In genomic region chr7:44681645-44682044, GRCh38 we compare ENCODE assay signal across 30 cellular contexts.
"Had no signal": no experiment of that assay in that cellular context is flagged by ENCODE, and none has a peak within 500 bp of the region (broad histone marks: within the 10 kb centered on the region; RNA-seq: fewer than 3 reads in every experiment).

No MANE protein-coding gene starts in this region.

- H3K27ac Mint-ChIP-seq: dendritic cell treated with granulocyte-macrophage colony-stimulating factor and Interleukin-4, amounts not matched to agents 40 ng/mL and 50 ng/mL, for 4 days; endodermal cell had no signal

- H3K27me3 Mint-ChIP-seq: dendritic cell treated with granulocyte-macrophage colony-stimulating factor and Interleukin-4, amounts not matched to agents 40 ng/mL and 50 ng/mL, for 4 days had no signal

- H3K79me2 ChIP-seq: hepatocyte, parathyroid adenoma had no signal

- H3K36me3 ChIP-seq: prostate gland, uterus had no signal

- H3K27me3 ChIP-seq: colonic mucosa, gastroesophageal sphincter, heart left ventricle, hepatocyte, neutrophil, sigmoid colon, stomach, testis, tibial artery, upper lobe of left lung, uterus had no signal

- H3K4me3 Mint-ChIP-seq: dendritic cell treated with granulocyte-macrophage colony-stimulating factor and Interleukin-4, amounts not matched to agents 40 ng/mL and 50 ng/mL, for 4 days; endodermal cell; natural killer cell; neural crest cell had no signal

- H3K9me3 Mint-ChIP-seq: dendritic cell treated with granulocyte-macrophage colony-stimulating factor and Interleukin-4, amounts not matched to agents 40 ng/mL and 50 ng/mL, for 4 days; endodermal cell; natural killer cell; neural crest cell had no signal

- DNase-seq: central memory CD4-positive, alpha-beta T cell; colonic mucosa; effector CD8-positive, alpha-beta T cell; endodermal cell; foreskin fibroblast; heart left ventricle; left cardiac atrium; left ventricle myocardium superior; lower lobe of right lung; natural killer cell; sigmoid colon; stimulated activated CD4-positive, alpha-beta T cell treated with anti-CD3 and anti-CD28 coated beads, Interleukin-1b, Interleukin-23, amount 100 ng/mL, for 48 hours; stimulated activated CD4-positive, alpha-beta T cell treated with anti-CD3 and anti-CD28 coated beads, Interleukin-4, amount 100 ng/mL, for 1 hour; stimulated activated CD8-positive, alpha-beta memory T cell treated with anti-CD3 and anti-CD28 coated beads, Interleukin-4, amount 100 ng/mL, for 48 hours; stimulated activated naive CD4-positive, alpha-beta T cell treated with Interleukin-2 at 50 U/mL for 16 hours; stomach; testis; upper lobe of left lung had no signal

- ATAC-seq: esophagus mucosa, gastroesophageal sphincter, heart left ventricle, left cardiac atrium, left ventricle myocardium superior, lower lobe of right lung, natural killer cell, right cardiac atrium had no signal

- H3K4me1 Mint-ChIP-seq: endodermal cell, neural crest cell had no signal

- H3K27ac ChIP-seq: colonic mucosa, epithelial cell of prostate, gastroesophageal sphincter, hepatocyte, lower lobe of right lung, neutrophil, prostate gland, sigmoid colon, stomach, testis, tibial artery, upper lobe of left lung, uterus had no signal

- H3K4me3 ChIP-seq: colonic mucosa, gastroesophageal sphincter, heart left ventricle, hepatocyte, lower lobe of right lung, prostate gland, sigmoid colon, stomach, testis, tibial artery, upper lobe of left lung, uterus had no signal

- H3K9me3 ChIP-seq: colonic mucosa, gastroesophageal sphincter, heart left ventricle, lower lobe of right lung, neutrophil, prostate gland, sigmoid colon, stomach, testis, tibial artery, upper lobe of left lung, uterus had no signal

- H3K4me2 ChIP-seq: hepatocyte had no signal

- H3K4me1 ChIP-seq: colonic mucosa, prostate gland, testis, uterus had no signal

- H2AFZ ChIP-seq: hepatocyte, parathyroid adenoma had no signal
